1 cellular context compared by ENCODE assay signal in genomic region chr1:109312978-109313775, GRCh38.
TF ChIP-seq lines count a peak whose summit lies in the region.

No MANE protein-coding gene starts in this region.

TF ChIP-seq in GM23338, 12 proteins besides CTCF, POLR2A, EP300 and RAD21 (continued from another document):
- TF ChIP-seq EZH2phosphoT487 (IDR thresholded peaks at IDR 0.05; ENCODE audit: unreplicated experiment) (no peak), ZNF462 (CRISPR knock-in tag; IDR thresholded peaks at IDR 0.05) (no peak), NANOG (IDR thresholded peaks at IDR 0.05; ENCODE audit: borderline replicate concordance) (no peak), POLR2AphosphoS5 (IDR thresholded peaks at IDR 0.05; ENCODE audit: low read depth) (no peak)
